8 cellular contexts compared by ENCODE assay signal in the genomic region with DNA sequence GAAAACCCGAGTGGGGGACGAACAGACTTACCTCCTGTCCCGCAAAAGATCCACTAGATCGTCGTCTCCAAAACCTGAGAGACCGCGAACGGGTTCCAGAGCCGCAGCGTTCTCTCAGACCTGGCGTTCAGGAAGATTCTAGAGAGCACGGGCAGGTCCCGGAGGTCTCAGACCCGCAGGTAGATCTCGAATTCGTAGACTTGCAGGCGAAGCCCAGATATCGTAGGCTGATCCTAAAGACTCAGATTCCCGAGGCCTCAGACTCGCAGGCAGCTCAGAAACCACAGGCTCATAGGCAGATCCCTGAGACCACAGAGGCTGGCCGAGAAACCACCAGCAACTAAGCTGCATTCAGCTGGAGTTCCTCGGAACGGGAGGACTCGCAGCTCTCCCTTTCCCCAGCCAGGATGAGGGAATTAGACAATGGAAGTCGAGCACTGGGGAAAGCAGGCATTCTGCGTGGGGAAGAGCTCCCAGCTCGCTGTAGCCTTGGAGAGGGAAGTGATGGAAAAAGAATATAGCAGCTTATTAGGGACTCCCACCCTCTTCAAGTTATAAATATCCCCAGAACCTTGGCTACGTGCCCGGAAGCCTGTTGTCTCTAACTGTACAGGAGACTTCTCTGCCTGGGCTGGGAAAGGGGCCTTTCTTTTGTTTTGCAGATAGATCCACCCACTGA. TPM values are rescaled to one million over a fixed set of nuclear protein-coding genes. Genes with fewer than 3 reads are reported as not detected.
DNase-seq lines count a peak whose midpoint lies in the region; ATAC-seq and TF ChIP-seq lines count a peak whose summit lies in the region.

A gene (minus strand): TSS at position 502 of the 679 bp plus-strand sequence. CDS start 1,831 bp downstream, outside the sequence.

- peak within 1 kb of the TSS; percentile 96 for H3K9ac ChIP-seq in endocrine pancreas (ENCODE audit: control insufficient read depth, insufficient read depth, low read length)

- peak within 1 kb of the TSS; percentile 92 for H3K4me3 Mint-ChIP-seq in activated CD8-positive, alpha-beta T cell treated with anti-CD3 and anti-CD28 coated beads, Interleukin-2, amount 10 ng/mL, durations not matched to agents 7 days and 5 days
- peak within 1 kb of the TSS; percentile 92 for H3K4me3 Mint-ChIP-seq in stimulated activated effector memory CD8-positive, alpha-beta T cell treated with anti-CD3 and anti-CD28 coated beads, Interleukin-12 subunit alpha, Interleukin-12 subunit beta, amount 100 ng/mL, for 72 hours

- no peak for ATAC-seq in activated CD8-positive, alpha-beta T cell treated with anti-CD3 and anti-CD28 coated beads, Interleukin-2, amount 10 ng/mL, durations not matched to agents 7 days and 5 days
- no peak for ATAC-seq in stimulated activated effector memory CD8-positive, alpha-beta T cell treated with anti-CD3 and anti-CD28 coated beads, Interleukin-12 subunit alpha, Interleukin-12 subunit beta, amount 100 ng/mL, for 72 hours

- H3K36me3 ChIP-seq in HAP-1 (replicated peaks) (peaks cover 23% of the 10 kb centered on the region), endocrine pancreas (ENCODE audit: control insufficient read depth, insufficient read depth, low read length) (no peaks in the 10 kb centered on the region)

- peaks cover 31% of the 10 kb centered on the region for H3K4me1 ChIP-seq in HAP-1
- peaks cover 7% of the 10 kb centered on the region for H3K4me1 ChIP-seq in endocrine pancreas (ENCODE audit: control insufficient read depth, insufficient read depth, low read length)

- H3K4me1 Mint-ChIP-seq in activated CD8-positive, alpha-beta T cell treated with anti-CD3 and anti-CD28 coated beads, Interleukin-2, amount 10 ng/mL, durations not matched to agents 7 days and 5 days (ENCODE audit: low read depth) = peaks cover 36% of the 10 kb centered on the region
- peaks cover 39% of the 10 kb centered on the region for H3K4me1 Mint-ChIP-seq in stimulated activated effector memory CD8-positive, alpha-beta T cell treated with anti-CD3 and anti-CD28 coated beads, Interleukin-12 subunit alpha, Interleukin-12 subunit beta, amount 100 ng/mL, for 72 hours

- CTCF ChIA-PET in AG04449 (lab: Yijun Ruan, JAX) = interaction anchor here (1.1 to 3.6 kb wide), 5 partner anchors 12 to 128 kb away, joined by 3 to 31 read pairs (median 4); no protein-coding TSS in a partner anchor
- CTCF ChIA-PET in activated CD8-positive, alpha-beta T cell treated with anti-CD3 and anti-CD28 coated beads, Interleukin-2, amount 10 ng/mL, durations not matched to agents 7 days and 5 days (lab: Charles Lee) = interaction anchor here (0.6 to 3.3 kb wide), 2 partner anchors 15 to 34 kb away, joined by 3 to 10 read pairs; no protein-coding TSS in a partner anchor

- H3K9me3 ChIP-seq in HAP-1 (no peaks in the 10 kb centered on the region; the same call in none of the 2 replicates), endocrine pancreas (ENCODE audit: control insufficient read depth, low read length) (no peaks in the 10 kb centered on the region)

- no peak for TF ChIP-seq CTCF in AG04449 (IDR thresholded peaks at IDR 0.05; ENCODE audit: insufficient read depth, low read length, missing control alignments)

- peak within 1 kb of the TSS; percentile 90 for H3K4me3 ChIP-seq in AG04449 (ENCODE audit: low read depth, low read length)
- H3K4me3 ChIP-seq in HAP-1 = peak within 1 kb of the TSS; percentile 84
- H3K4me3 ChIP-seq in endocrine pancreas (ENCODE audit: control insufficient read depth, insufficient read depth, low read length) = peak within 1 kb of the TSS; percentile 81

- POLR2A ChIA-PET in AG04449 (lab: Yijun Ruan, JAX) = interaction anchor here (1.0 to 2.5 kb wide), 4 partner anchors 17 to 35 kb away, joined by 5 to 12 read pairs (median 8); a partner anchor contains a TSS
- POLR2A ChIA-PET in activated CD8-positive, alpha-beta T cell treated with anti-CD3 and anti-CD28 coated beads, Interleukin-2, amount 10 ng/mL, durations not matched to agents 7 days and 5 days (lab: Charles Lee) = interaction anchor here (0.7 to 3.1 kb wide), 3 partner anchors 25 to 159 kb away, joined by 3 to 38 read pairs (median 3); a partner anchor contains a TSS

- peaks cover 6% of the 10 kb centered on the region for H3K9me3 Mint-ChIP-seq in activated CD8-positive, alpha-beta T cell treated with anti-CD3 and anti-CD28 coated beads, Interleukin-2, amount 10 ng/mL, durations not matched to agents 7 days and 5 days (ENCODE audit: insufficient read depth)
- H3K9me3 Mint-ChIP-seq in stimulated activated effector memory CD8-positive, alpha-beta T cell treated with anti-CD3 and anti-CD28 coated beads, Interleukin-12 subunit alpha, Interleukin-12 subunit beta, amount 100 ng/mL, for 72 hours = no peaks in the 10 kb centered on the region

- H3K27me3 ChIP-seq in HAP-1 (ENCODE audit: low read depth) (no peaks in the 10 kb centered on the region), endocrine pancreas (ENCODE audit: control insufficient read depth, insufficient read depth, low read length) (no peaks in the 10 kb centered on the region)

- no peak for DNase-seq in AG04449 (ENCODE audit: low read depth, low spot score)
- peak; percentile 99 for DNase-seq in HAP-1 (ENCODE audit: low spot score in 2 of 2)
- DNase-seq in NCI-H510A treated with DMSO at 0.1 percent for 48 hours (lab: John Stamatoyannopoulos, UW) = peak; percentile 71
- peak; percentile 54 for DNase-seq in activated CD8-positive, alpha-beta T cell treated with anti-CD3 and anti-CD28 coated beads, Interleukin-2, amount 10 ng/mL, durations not matched to agents 7 days and 5 days
- peak; percentile 86 for DNase-seq in medulla oblongata (ENCODE audit: extremely low spot score)
- no peak for DNase-seq in stimulated activated effector memory CD8-positive, alpha-beta T cell treated with anti-CD3 and anti-CD28 coated beads, Interleukin-12 subunit alpha, Interleukin-12 subunit beta, amount 100 ng/mL, for 72 hours (ENCODE audit: low spot score in 2 of 2)
- no peak for DNase-seq in NK-92 treated with Interleukin-12 subunit alpha and Interleukin-12 subunit beta, amount 100 ng/mL, for 24 hours (lab: John Stamatoyannopoulos, UW)

- peak within 1 kb of the TSS; percentile 97 for H3K27ac Mint-ChIP-seq in activated CD8-positive, alpha-beta T cell treated with anti-CD3 and anti-CD28 coated beads, Interleukin-2, amount 10 ng/mL, durations not matched to agents 7 days and 5 days
- H3K27ac Mint-ChIP-seq in stimulated activated effector memory CD8-positive, alpha-beta T cell treated with anti-CD3 and anti-CD28 coated beads, Interleukin-12 subunit alpha, Interleukin-12 subunit beta, amount 100 ng/mL, for 72 hours = peak within 1 kb of the TSS; percentile 96

- in situ Hi-C loops in HAP-1 (cut with MboI; ENCODE audit: low sequenced_read_pairs) = no loop called here

- H3K27me3 Mint-ChIP-seq in activated CD8-positive, alpha-beta T cell treated with anti-CD3 and anti-CD28 coated beads, Interleukin-2, amount 10 ng/mL, durations not matched to agents 7 days and 5 days (ENCODE audit: low read depth) = no peaks in the 10 kb centered on the region

- peaks cover 28% of the 10 kb centered on the region for H3K36me3 Mint-ChIP-seq in activated CD8-positive, alpha-beta T cell treated with anti-CD3 and anti-CD28 coated beads, Interleukin-2, amount 10 ng/mL, durations not matched to agents 7 days and 5 days (ENCODE audit: low read depth)
- peaks cover 34% of the 10 kb centered on the region for H3K36me3 Mint-ChIP-seq in stimulated activated effector memory CD8-positive, alpha-beta T cell treated with anti-CD3 and anti-CD28 coated beads, Interleukin-12 subunit alpha, Interleukin-12 subunit beta, amount 100 ng/mL, for 72 hours

RNA-seq across cellular contexts. Expression of the gene that starts here (rescaled TPM):
- total RNA-seq in activated CD8-positive, alpha-beta T cell treated with anti-CD3 and anti-CD28 coated beads, Interleukin-2, amount 10 ng/mL, durations not matched to agents 7 days and 5 days = 1 to 10 TPM; 5.0 to 5.4 TPM

Comparison
In these comparisons a context has a peak if more than half of its experiments do, and no peak if none do; other contexts are left out.
1. DNase-seq: peak in HAP-1 (2 of 2), NCI-H510A treated with DMSO at 0.1 percent for 48 hours (single experiment), activated CD8-positive, alpha-beta T cell treated with anti-CD3 and anti-CD28 coated beads, Interleukin-2, amount 10 ng/mL, durations not matched to agents 7 days and 5 days (single experiment) and medulla oblongata (single experiment); none in AG04449 (single experiment), stimulated activated effector memory CD8-positive, alpha-beta T cell treated with anti-CD3 and anti-CD28 coated beads, Interleukin-12 subunit alpha, Interleukin-12 subunit beta, amount 100 ng/mL, for 72 hours (0 of 2) and NK-92 treated with Interleukin-12 subunit alpha and Interleukin-12 subunit beta, amount 100 ng/mL, for 24 hours (single experiment).
2. Peak in every context shown above with its lines, with median percentiles within 50 percentile points of each other: H3K4me3 ChIP-seq.